ENCODE assay signal across 8 cellular contexts in genomic region chr5:57338068-57338848, GRCh38.
A peak's percentile ranks its signal among the peaks of the same experiment; 100 is the strongest.
DNase-seq lines count a peak whose midpoint lies in the region; ATAC-seq and TF ChIP-seq lines count a peak whose summit lies in the region.

No MANE protein-coding gene starts in this region.

- no peak overlapping the region for H3K27ac ChIP-seq in heart left ventricle

- ATAC-seq in heart left ventricle (peak in 1 of 4 donors; percentile 57), HG02981 (IDR thresholded peaks at IDR 0.05; ENCODE audit: unreplicated experiment) (peak; percentile 69), left lobe of liver (peak; percentile 91), HG03354 (IDR thresholded peaks at IDR 0.05; ENCODE audit: poor library complexity, severe bottlenecking, unreplicated experiment) (no peak)

- TF ChIP-seq POLR2A in heart left ventricle (IDR thresholded peaks at IDR 0.05), result no peak

- 71 to 75% (median 73%) methylated on average over 4 of the region's 4 CpGs for WGBS in heart left ventricle, 4 donors

- no peaks in the 10 kb centered on the region for H3K27me3 ChIP-seq in heart left ventricle

- intact Hi-C loops in heart left ventricle (cut with DNase I), result loop anchor here in 1 of 10 donors (10.0 kb wide), 2 partner anchors 57 to 127 kb away; no protein-coding TSS in a partner anchor
- intact Hi-C loops in cardiac septum (cut with DNase I), result no loop called here

- TF ChIP-seq CTCF in heart left ventricle (IDR thresholded peaks at IDR 0.05), result peak in 11 of 12 donors; percentile 19 to 50 (median 33)

- no peak for DNase-seq in heart left ventricle
- no peak for DNase-seq in cardiac septum (ENCODE audit: low spot score)
- DNase-seq in SW480 (ENCODE audit: low spot score), result peak; percentile 78
- no peak for DNase-seq in left lobe of liver (ENCODE audit: low spot score)
- no peak for DNase-seq in globus pallidus (ENCODE audit: low spot score)
- no peak for DNase-seq in Ammon's horn (ENCODE audit: low spot score)

- H3K9me3 ChIP-seq in heart left ventricle, result no peaks in the 10 kb centered on the region

- H3K4me3 ChIP-seq in heart left ventricle, result no peak overlapping the region

- H3K4me1 ChIP-seq in heart left ventricle, result peaks cover 0 to 7% (median 0%) of the 10 kb centered on the region in 12 donors

- no peaks in the 10 kb centered on the region for H3K36me3 ChIP-seq in heart left ventricle
